11 cellular contexts compared by ENCODE assay signal in genomic region chr19:45094707-45095106, GRCh38. TPM values are rescaled to one million over a fixed set of nuclear protein-coding genes. Genes with fewer than 3 reads are reported as not detected.
A peak's percentile ranks its signal among the peaks of the same experiment; 100 is the strongest.
DNase-seq lines count a peak whose midpoint lies in the region; ATAC-seq and TF ChIP-seq lines count a peak whose summit lies in the region.
"Had no signal": no experiment of that assay in that cellular context is flagged by ENCODE, and none has a peak within 500 bp of the region (broad histone marks: within the 10 kb centered on the region; RNA-seq: fewer than 3 reads in every experiment).

No MANE protein-coding gene starts in this region.

- intact Hi-C loops in HCT116 (cut with micrococcal nuclease) = loop anchor here (10.0 kb wide), 2 partner anchors 80 to 680 kb away; partner anchors contain the start of genes BLOC1S3 and TRAPPC6A

- ATAC-seq in HCT116 (no peak), HG03469 (IDR thresholded peaks at IDR 0.05; ENCODE audit: unreplicated experiment) (no peak)
- ATAC-seq in activated naive CD8-positive, alpha-beta T cell treated with anti-CD3 and anti-CD28 coated beads, Interleukin-2, amount 10 ng/mL, durations not matched to agents 7 days and 5 days (ENCODE audit: low read depth) = no peak
- ATAC-seq: left cardiac atrium had no signal

- peaks cover 54% of the 10 kb centered on the region for H3K4me1 Mint-ChIP-seq in activated naive CD8-positive, alpha-beta T cell treated with anti-CD3 and anti-CD28 coated beads, Interleukin-2, amount 10 ng/mL, durations not matched to agents 7 days and 5 days

- RAD21 ChIA-PET in HCT116 (lab: Charles Lee; ENCODE audit: low non-redundant PET in 1 of 2, low total read pairs in 2 of 2, uncharacterized antibody in 2 of 2, unreplicated experiment in 2 of 2) = no interaction called here

- H3K9me2 ChIP-seq in HCT116 (ENCODE audit: insufficient read depth) = no peaks in the 10 kb centered on the region

- H3K4me1 ChIP-seq in HCT116 (ENCODE audit: control insufficient read depth in 1 of 2, insufficient read depth in 2 of 2, low read length in 2 of 2) (peaks cover 16 to 64% of the 10 kb centered on the region in 2 experiments; a peak in 3 of 4 replicates), mucosa of stomach (ENCODE audit: control insufficient read depth, insufficient read depth, low read length) (peaks cover 69% of the 10 kb centered on the region)

- no peaks in the 10 kb centered on the region for H3K9me3 Mint-ChIP-seq in activated naive CD8-positive, alpha-beta T cell treated with anti-CD3 and anti-CD28 coated beads, Interleukin-2, amount 10 ng/mL, durations not matched to agents 7 days and 5 days

- 0 out of 2 replicates have a peak overlapping the region, but pooled peaks have one; percentile 97 for H3K9ac ChIP-seq in HCT116 (ENCODE audit: low read length)
- H3K9ac ChIP-seq in mucosa of stomach (ENCODE audit: low read length) = peak overlapping the region; percentile 91

- H3K36me3 Mint-ChIP-seq in activated naive CD8-positive, alpha-beta T cell treated with anti-CD3 and anti-CD28 coated beads, Interleukin-2, amount 10 ng/mL, durations not matched to agents 7 days and 5 days = peaks cover 10% of the 10 kb centered on the region

- CTCF ChIA-PET in AG04449 (lab: Yijun Ruan, JAX) (no interaction called here), HCT116 (lab: Charles Lee) (no interaction called here)

- TF ChIP-seq CTCF in AG04449 (IDR thresholded peaks at IDR 0.05; ENCODE audit: insufficient read depth, low read length, missing control alignments) (no peak), HCT116 (IDR thresholded peaks at IDR 0.05 in 2 of 3, conservative IDR thresholded peaks at IDR 0.05 in 1 of 3; ENCODE audit: borderline replicate concordance in 1 of 3, insufficient read depth in 1 of 3, low read depth in 2 of 3, low read length in 2 of 3) (no peak)

- H3K4me3 Mint-ChIP-seq in activated naive CD8-positive, alpha-beta T cell treated with anti-CD3 and anti-CD28 coated beads, Interleukin-2, amount 10 ng/mL, durations not matched to agents 7 days and 5 days = peak overlapping the region; percentile 90

- no peak overlapping the region for H2AFZ ChIP-seq in HCT116 (ENCODE audit: low read depth, low read length, poor library complexity, severe bottlenecking)

- no peak for TF ChIP-seq POLR2A in HCT116 (IDR thresholded peaks at IDR 0.05; ENCODE audit: borderline replicate concordance, extremely low read depth, insufficient read depth, insufficient read length)

- no peaks in the 10 kb centered on the region for H3K27me3 ChIP-seq in HCT116 (ENCODE audit: insufficient read depth, low read length)
- H3K27me3 ChIP-seq in mucosa of stomach (ENCODE audit: control insufficient read depth, insufficient read depth, low read length) = no peaks in the 10 kb centered on the region

- H3K36me3 ChIP-seq in HCT116 (ENCODE audit: control insufficient read depth in 1 of 2, insufficient read depth in 2 of 2, low read length in 2 of 2) (peaks cover 0 to 8% of the 10 kb centered on the region in 2 experiments; a peak in 2 of 4 replicates), mucosa of stomach (ENCODE audit: control insufficient read depth, insufficient read depth, low read length) (no peaks in the 10 kb centered on the region)

- peak overlapping the region; percentile 25 for H3K4me3 ChIP-seq in AG04449 (ENCODE audit: low read depth, low read length)
- peak overlapping the region in 1 of 2 experiments; percentile 94; a peak in 1 of 4 replicates for H3K4me3 ChIP-seq in HCT116 (replicated peaks in 1 of 2; ENCODE audit: low read depth in 1 of 2, low read length in 2 of 2)
- no peak overlapping the region for H3K4me3 ChIP-seq in mucosa of stomach (ENCODE audit: low read length)

- H3K27me3 Mint-ChIP-seq in activated naive CD8-positive, alpha-beta T cell treated with anti-CD3 and anti-CD28 coated beads, Interleukin-2, amount 10 ng/mL, durations not matched to agents 7 days and 5 days = no peaks in the 10 kb centered on the region

- no TSS peak for BruUV-seq in HCT116 (replicated peaks; lab: Mats Ljungman, UMichigan)

- POLR2A ChIA-PET in AG04449 (lab: Yijun Ruan, JAX) = no interaction called here
- POLR2A ChIA-PET in HCT116 (lab: Charles Lee) = no interaction called here
- POLR2A ChIA-PET in activated naive CD8-positive, alpha-beta T cell treated with anti-CD3 and anti-CD28 coated beads, Interleukin-2, amount 10 ng/mL, durations not matched to agents 7 days and 5 days (lab: Charles Lee) = interaction anchor here (0.6 kb wide), 1 partner anchor 62 kb away, joined by 3 read pairs; no protein-coding TSS in a partner anchor

- H3K9me3 ChIP-seq in HCT116 (ENCODE audit: control insufficient read depth in 1 of 2, insufficient read depth in 1 of 2, low read depth in 1 of 2, low read length in 2 of 2) (no peaks in the 10 kb centered on the region), mucosa of stomach (ENCODE audit: control insufficient read depth, low read length) (no peaks in the 10 kb centered on the region)

- H3K27ac Mint-ChIP-seq in activated naive CD8-positive, alpha-beta T cell treated with anti-CD3 and anti-CD28 coated beads, Interleukin-2, amount 10 ng/mL, durations not matched to agents 7 days and 5 days = peak overlapping the region; percentile 54

- H4K20me1 ChIP-seq in HCT116 (ENCODE audit: insufficient read depth) = no peaks in the 10 kb centered on the region; the same call in 1 of the 2 replicates

- peak overlapping the region; percentile 96 for H3K4me2 ChIP-seq in HCT116 (ENCODE audit: low read length)

- peaks cover 71% of the 10 kb centered on the region for H3K79me2 ChIP-seq in HCT116 (ENCODE audit: insufficient read depth, low read length)

- DNase-seq in AG04449 (ENCODE audit: low read depth, low spot score) = no peak
- DNase-seq in HCT116 (ENCODE audit: low read depth, low spot score) = no peak
- no peak for DNase-seq in activated naive CD8-positive, alpha-beta T cell treated with anti-CD3 and anti-CD28 coated beads, Interleukin-2, amount 10 ng/mL, durations not matched to agents 7 days and 5 days
- no peak for DNase-seq in SW 1271 (lab: John Stamatoyannopoulos, UW)
- no peak for DNase-seq in ureter (ENCODE audit: low spot score)
- DNase-seq in NCI-H748 treated with DMSO at 0.1 percent for 48 hours (lab: John Stamatoyannopoulos, UW) = no peak
- DNase-seq: effector memory CD4-positive, alpha-beta T cell; left cardiac atrium; RPMI8226 had no signal

- no peak overlapping the region for H3K27ac ChIP-seq in HCT116 (ENCODE audit: low read depth, low read length)

- no peak for TF ChIP-seq RAD21 in HCT116 (IDR thresholded peaks at IDR 0.05; ENCODE audit: low read depth)

TF ChIP-seq in HCT116, 20 proteins besides CTCF, POLR2A, EP300 and RAD21 (continues in another document):
- TF ChIP-seq MAX (IDR thresholded peaks at IDR 0.05) (no peak), SRF (IDR thresholded peaks at IDR 0.05; ENCODE audit: low read depth) (no peak), ZBTB33 (IDR thresholded peaks at IDR 0.05; ENCODE audit: extremely low read depth, insufficient replicate concordance, low read length) (no peak), EZH2 (IDR thresholded peaks at IDR 0.05) (no peak), TCF7L2 (IDR thresholded peaks at IDR 0.05; ENCODE audit: borderline replicate concordance, extremely low read depth, insufficient read depth, insufficient read length) (no peak), EZH2phosphoT487 (IDR thresholded peaks at IDR 0.05; ENCODE audit: borderline replicate concordance) (no peak), CEBPB (IDR thresholded peaks at IDR 0.05; ENCODE audit: low read depth) (no peak), JUND (IDR thresholded peaks at IDR 0.05) (no peak), YY1 (IDR thresholded peaks at IDR 0.05; ENCODE audit: extremely low read depth, insufficient replicate concordance, low read depth, low read length) (no peak), POLR2AphosphoS5 (IDR thresholded peaks at IDR 0.05; ENCODE audit: low read depth, low read length) (no peak), CBX3 (IDR thresholded peaks at IDR 0.05; ENCODE audit: low read depth) (no peak), SP1 (IDR thresholded peaks at IDR 0.05; ENCODE audit: low read depth) (no peak)

RNA-seq across cellular contexts. Expression of gene PPP1R37, which starts 1.7 kb away (rescaled TPM):
- total RNA-seq in HCT116 (2021; ENCODE audit: unreplicated experiment) = 32.7 TPM
- 19.0 and 21.7 TPM in 2 replicates for polyA plus RNA-seq in HCT116 (2012)
- total RNA-seq in activated naive CD8-positive, alpha-beta T cell treated with anti-CD3 and anti-CD28 coated beads, Interleukin-2, amount 10 ng/mL, durations not matched to agents 7 days and 5 days = 10 to 100 TPM; 29.5 to 31.9 TPM
- total RNA-seq in ureter = 89.3 TPM

RNA-seq across cellular contexts. Expression of gene GEMIN7, which starts 15.6 kb away (rescaled TPM):
- 35.4 TPM for total RNA-seq in HCT116 (2021; ENCODE audit: unreplicated experiment)
- 26.3 and 30.9 TPM in 2 replicates for polyA plus RNA-seq in HCT116 (2012)
- total RNA-seq in activated naive CD8-positive, alpha-beta T cell treated with anti-CD3 and anti-CD28 coated beads, Interleukin-2, amount 10 ng/mL, durations not matched to agents 7 days and 5 days = 10 to 100 TPM; 24.8 to 26.2 TPM
- total RNA-seq in ureter = 19.9 TPM

RNA-seq across cellular contexts. Expression of gene ZNF296, which starts 18.4 kb away (rescaled TPM):
- total RNA-seq in HCT116 (2021; ENCODE audit: unreplicated experiment) (9.2 TPM), ureter (5.1 TPM)
- polyA plus RNA-seq in HCT116 (2012) = 5.4 TPM in 2 replicates
- 1 to 10 TPM; 4.8 TPM for total RNA-seq in activated naive CD8-positive, alpha-beta T cell treated with anti-CD3 and anti-CD28 coated beads, Interleukin-2, amount 10 ng/mL, durations not matched to agents 7 days and 5 days

RNA-seq across cellular contexts. Expression of gene CLASRP, which starts 55.9 kb away (rescaled TPM):
- total RNA-seq in HCT116 (2021; ENCODE audit: unreplicated experiment) = 79.9 TPM
- 55.4 and 58.1 TPM in 2 replicates for polyA plus RNA-seq in HCT116 (2012)
- total RNA-seq in activated naive CD8-positive, alpha-beta T cell treated with anti-CD3 and anti-CD28 coated beads, Interleukin-2, amount 10 ng/mL, durations not matched to agents 7 days and 5 days = 100 to 1,000 TPM; 128 to 129 TPM
- total RNA-seq in ureter = 128 TPM
